Comparison of ENCODE assay signal across 26 cellular contexts in genomic region chr5:1486271-1486670, GRCh38. TPM values are rescaled to one million over a fixed set of nuclear protein-coding genes. Genes with fewer than 3 reads are reported as not detected.
"Had no signal": no experiment of that assay in that cellular context is flagged by ENCODE, and none has a peak within 500 bp of the region (broad histone marks: within the 10 kb centered on the region; RNA-seq: fewer than 3 reads in every experiment).

No MANE protein-coding gene starts in this region.

- H3K27ac Mint-ChIP-seq: activated CD8-positive, alpha-beta T cell treated with anti-CD3 and anti-CD28 coated beads for 36 hours; dendritic cell treated with granulocyte-macrophage colony-stimulating factor and Interleukin-4, amounts not matched to agents 40 ng/mL and 50 ng/mL, for 4 days; nephron progenitor cell; T-cell had no signal

- H3K4me3 Mint-ChIP-seq: activated CD8-positive, alpha-beta T cell treated with anti-CD3 and anti-CD28 coated beads for 36 hours; activated T-cell treated with anti-CD3 and anti-CD28 coated beads, Interleukin-2, amount 50 U/mL, for 4 hours; dendritic cell treated with granulocyte-macrophage colony-stimulating factor and Interleukin-4, amounts not matched to agents 40 ng/mL and 50 ng/mL, for 4 days; nephron progenitor cell; T-cell had no signal

- H3K9me3 ChIP-seq: esophagus muscularis mucosa, heart right ventricle, left lung, stomach had no signal

- H3K4me1 Mint-ChIP-seq: nephron progenitor cell had no signal

- H3K4me3 ChIP-seq: esophagus muscularis mucosa, heart right ventricle, left lung, stomach had no signal

- H3K27me3 ChIP-seq: esophagus muscularis mucosa, heart right ventricle, left lung, stomach had no signal

- ATAC-seq: activated CD8-positive, alpha-beta T cell treated with anti-CD3 and anti-CD28 coated beads for 36 hours; activated T-cell treated with anti-CD3 and anti-CD28 coated beads, Interleukin-2, amount 50 U/mL, for 4 hours; heart right ventricle; left lung; T-cell had no signal

- H3K27ac ChIP-seq: esophagus muscularis mucosa, heart right ventricle, left lung, stomach had no signal

- DNase-seq: activated CD4-positive, alpha-beta T cell treated with anti-CD3 and anti-CD28 coated beads for 48 hours; activated CD4-positive, CD25-positive, alpha-beta regulatory T cell; activated CD8-positive, alpha-beta T cell treated with anti-CD3 and anti-CD28 coated beads for 36 hours; activated effector memory CD4-positive, alpha-beta T cell treated with anti-CD3 and anti-CD28 coated beads, Interleukin-2, amount 50 U/mL, for 16 hours; activated naive CD4-positive, alpha-beta T cell treated with anti-CD3 and anti-CD28 coated beads, Interleukin-2, amount 50 U/mL, for 16 hours; activated T-cell treated with anti-CD3 and anti-CD28 coated beads, Interleukin-2, amount 50 U/mL, for 4 hours; effector CD8-positive, alpha-beta T cell; heart right ventricle; midbrain; nephron progenitor cell; retina; stimulated activated CD4-positive, alpha-beta T cell treated with anti-CD3 and anti-CD28 coated beads, Interleukin-2, amount 100 ng/mL, for 24 hours; stomach; T-cell; T-helper 9 cell; trophoblast cell had no signal

- H3K27me3 Mint-ChIP-seq: activated CD8-positive, alpha-beta T cell treated with anti-CD3 and anti-CD28 coated beads for 36 hours; dendritic cell treated with granulocyte-macrophage colony-stimulating factor and Interleukin-4, amounts not matched to agents 40 ng/mL and 50 ng/mL, for 4 days; T-cell had no signal

- H3K9me3 Mint-ChIP-seq: activated CD8-positive, alpha-beta T cell treated with anti-CD3 and anti-CD28 coated beads for 36 hours; activated T-cell treated with anti-CD3 and anti-CD28 coated beads, Interleukin-2, amount 50 U/mL, for 4 hours; dendritic cell treated with granulocyte-macrophage colony-stimulating factor and Interleukin-4, amounts not matched to agents 40 ng/mL and 50 ng/mL, for 4 days; nephron progenitor cell; T-cell had no signal

RNA-seq across cellular contexts. Expression of gene SLC6A3, which starts 41.0 kb away (rescaled TPM):
- total RNA-seq: activated CD8-positive, alpha-beta T cell treated with anti-CD3 and anti-CD28 coated beads for 36 hours; activated T-cell treated with anti-CD3 and anti-CD28 coated beads, Interleukin-2, amount 50 U/mL, for 4 hours; bronchial epithelial cell; chondrocyte; endothelial cell of umbilical vein; kidney epithelial cell; lung microvascular endothelial cell; occipital lobe; stomach; temporal lobe had no signal
- polyA plus RNA-seq: endothelial cell of umbilical vein had no signal
